Comparison of ENCODE assay signal across 10 cellular contexts in genomic region chr10:98404571-98405396, GRCh38. TPM values are rescaled to one million over a fixed set of nuclear protein-coding genes. Genes with fewer than 3 reads are reported as not detected.
A peak's percentile ranks its signal among the peaks of the same experiment; 100 is the strongest.
DNase-seq lines count a peak whose midpoint lies in the region; ATAC-seq and TF ChIP-seq lines count a peak whose summit lies in the region.
"Had no signal": no experiment of that assay in that cellular context is flagged by ENCODE, and none has a peak within 500 bp of the region (broad histone marks: within the 10 kb centered on the region; RNA-seq: fewer than 3 reads in every experiment).

No MANE protein-coding gene starts in this region.

- no peaks in the 10 kb centered on the region for H3K9me3 ChIP-seq in esophagus muscularis mucosa

- peak; percentile 59 for DNase-seq in A172 (ENCODE audit: low spot score)
- peak; percentile 47 for DNase-seq in HT1080 (ENCODE audit: low read depth)
- no peak for DNase-seq in esophagus muscularis mucosa (ENCODE audit: extremely low spot score)
- no peak for DNase-seq in GDM1 (lab: John Stamatoyannopoulos, UW)
- DNase-seq in effector CD4-positive, alpha-beta T cell: no peak
- DNase-seq in epidermal melanocyte (ENCODE audit: insufficient read length, low spot score): no peak
- no peak for DNase-seq in foreskin melanocyte
- DNase-seq: endodermal cell; stimulated activated CD4-positive, alpha-beta T cell treated with anti-CD3 and anti-CD28 coated beads, Interleukin-4, amount 100 ng/mL, for 4 hours had no signal

- H3K4me1 ChIP-seq in esophagus muscularis mucosa: peaks cover 5 to 24% (median 20%) of the 10 kb centered on the region in 4 donors

- TF ChIP-seq EP300 in esophagus muscularis mucosa (IDR thresholded peaks at IDR 0.05): no peak

- no peaks in the 10 kb centered on the region for H3K27me3 ChIP-seq in esophagus muscularis mucosa

- H3K27ac ChIP-seq in esophagus muscularis mucosa (replicated peaks in 1 of 4): peak overlapping the region; percentile 34 to 65 (median 51)

- peaks cover 0 to 23% (median 11%) of the 10 kb centered on the region in 4 donors for H3K36me3 ChIP-seq in esophagus muscularis mucosa

- WGBS in esophagus muscularis mucosa: 57% methylated on average over 8 of the region's 8 CpGs

- no peak for TF ChIP-seq CTCF in esophagus muscularis mucosa (IDR thresholded peaks at IDR 0.05)

- TF ChIP-seq POLR2A in esophagus muscularis mucosa (IDR thresholded peaks at IDR 0.05; ENCODE audit: low read depth): no peak

- intact Hi-C loops in esophagus muscularis mucosa (cut with DNase I): no loop called here

- peak; percentile 58 for ATAC-seq in GM19035 (IDR thresholded peaks at IDR 0.05; ENCODE audit: unreplicated experiment)

- H3K4me3 ChIP-seq in esophagus muscularis mucosa: no peak overlapping the region

RNA-seq across cellular contexts. Expression of gene PYROXD2, which starts 10.2 kb away (rescaled TPM):
- 8.3 and 10.9 TPM in 2 replicates for total RNA-seq in A172 (2014; rRNA removed; shearing (Covaris generic))
- 3.8 and 4.8 TPM in 2 replicates for total RNA-seq in HT1080 (2014; rRNA removed; shearing (Covaris generic))
- polyA plus RNA-seq in HT1080 (2015; cell fraction: cytosol; rRNA removed): 2.2 and 2.9 TPM in 2 replicates
- 11.2 and 16.5 TPM in 2 replicates for polyA plus RNA-seq in HT1080 (2015; cell fraction: nucleus; rRNA removed)
- total RNA-seq in esophagus muscularis mucosa: 10 to 100 TPM in 1 of 4 donors, 1 to 10 TPM in 3; 5.8 to 10.2 (median 6.6) TPM

RNA-seq across cellular contexts. Expression of gene HPS1, which starts 42.0 kb away (rescaled TPM):
- total RNA-seq in A172 (2014; rRNA removed; shearing (Covaris generic)): 32.0 and 40.0 TPM in 2 replicates
- 20.0 and 30.4 TPM in 2 replicates for total RNA-seq in HT1080 (2014; rRNA removed; shearing (Covaris generic))
- 20.5 and 28.2 TPM in 2 replicates for polyA plus RNA-seq in HT1080 (2015; cell fraction: cytosol; rRNA removed)
- polyA plus RNA-seq in HT1080 (2015; cell fraction: nucleus; rRNA removed): 24.8 and 33.6 TPM in 2 replicates
- total RNA-seq in esophagus muscularis mucosa: 10 to 100 TPM; 49.7 to 76.1 (median 63.7) TPM

Comparison
In these comparisons a context has a peak if more than half of its experiments do, and no peak if none do; other contexts are left out.
1. DNase-seq: peak in A172 (single experiment) and HT1080 (single experiment); none in esophagus muscularis mucosa (single experiment), GDM1 (single experiment), effector CD4-positive, alpha-beta T cell (single experiment), epidermal melanocyte (single experiment) and foreskin melanocyte (single experiment).